In the genomic region with DNA sequence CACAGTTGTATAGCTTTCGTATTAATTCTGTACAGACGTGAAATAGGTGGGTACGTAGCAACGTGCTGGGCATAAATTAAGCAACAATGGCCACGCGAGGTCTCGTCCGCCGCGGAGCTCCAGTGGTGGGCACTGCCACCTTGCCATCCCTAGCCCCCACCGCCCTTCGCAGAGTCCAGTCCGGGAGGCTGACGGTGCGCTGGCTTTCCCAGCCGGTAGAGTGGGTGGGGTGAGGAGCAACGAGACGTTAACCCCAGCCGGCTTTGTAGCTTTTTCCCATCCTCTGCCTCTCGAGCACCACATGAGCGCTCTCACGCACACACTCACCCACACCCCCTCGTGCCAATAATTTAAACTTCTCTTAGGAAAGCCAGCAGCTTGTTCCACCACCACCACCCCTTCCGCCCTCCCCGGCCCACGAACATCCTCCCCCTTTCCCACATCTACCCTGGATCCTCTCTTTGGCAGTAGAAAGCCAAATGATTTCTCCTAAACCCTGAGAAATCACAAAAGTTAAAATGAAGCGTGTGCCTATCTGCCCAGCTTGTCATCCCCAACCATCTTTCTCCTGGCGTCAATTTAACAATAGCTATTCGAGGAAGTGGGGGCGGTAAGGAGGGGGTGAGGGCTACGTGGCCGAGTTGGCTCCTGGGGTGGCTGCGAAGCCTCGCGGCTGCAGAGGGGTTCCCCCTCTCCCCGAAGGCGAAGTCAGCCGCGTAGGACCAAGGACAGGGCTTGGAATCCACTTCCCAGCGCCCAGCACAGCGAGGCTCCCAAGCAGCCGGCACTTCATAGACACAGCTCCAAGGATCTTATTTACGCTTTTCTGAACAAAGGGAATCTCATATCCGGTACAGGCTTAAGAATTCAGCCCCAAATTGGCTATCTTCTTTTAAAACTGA, we compare ENCODE assay signal across 11 cellular contexts. TPM values are rescaled to one million over a fixed set of nuclear protein-coding genes. Genes with fewer than 3 reads are reported as not detected.
DNase-seq lines count a peak whose midpoint lies in the region; ATAC-seq and TF ChIP-seq lines count a peak whose summit lies in the region.
"Had no signal": no experiment of that assay in that cellular context is flagged by ENCODE, and none has a peak within 500 bp of the region (broad histone marks: within the 10 kb centered on the region; RNA-seq: fewer than 3 reads in every experiment).

No MANE protein-coding gene starts in this region.

- H3K4me3 ChIP-seq in AG10803 (ENCODE audit: low read length): no peak overlapping the region; the same call in 1 of the 2 replicates
- H3K4me3 ChIP-seq in epithelial cell of esophagus (ENCODE audit: low read length): peak overlapping the region; percentile 72
- H3K4me3 ChIP-seq in neural cell (ENCODE audit: low read length): peak overlapping the region; percentile 90

- peaks cover 33% of the 10 kb centered on the region for H3K27me3 ChIP-seq in neural cell (ENCODE audit: insufficient read depth, low read depth, low read length)

- H3K9ac ChIP-seq in neural cell (ENCODE audit: low read length): peak overlapping the region; percentile 64

- H3K9me3 ChIP-seq in neural cell (ENCODE audit: low read length): no peaks in the 10 kb centered on the region

- no peak overlapping the region for H2AFZ ChIP-seq in neural cell (ENCODE audit: low read depth, low read length)

- peak overlapping the region; percentile 23 for H3K27ac ChIP-seq in neural cell (ENCODE audit: low read length)

- ATAC-seq in stimulated activated naive CD8-positive, alpha-beta T cell treated with anti-CD3 and anti-CD28 coated beads, Interleukin-15, amount 100 ng/mL, for 72 hours: no peak
- ATAC-seq: left colon had no signal

- no peak overlapping the region for H3K4me3 Mint-ChIP-seq in stimulated activated naive CD8-positive, alpha-beta T cell treated with anti-CD3 and anti-CD28 coated beads, Interleukin-15, amount 100 ng/mL, for 72 hours

- no peak for TF ChIP-seq CTCF in AG10803 (conservative IDR thresholded peaks at IDR 0.05; ENCODE audit: low read length)
- TF ChIP-seq CTCF in epithelial cell of esophagus (IDR thresholded peaks at IDR 0.05; ENCODE audit: insufficient read depth, low read depth, low read length, missing control alignments): no peak
- TF ChIP-seq CTCF in neural cell (IDR thresholded peaks at IDR 0.05; ENCODE audit: poor library complexity, severe bottlenecking): no peak

- no peaks in the 10 kb centered on the region for H3F3A ChIP-seq in neural cell (ENCODE audit: insufficient read depth, low read length, poor library complexity, severe bottlenecking)

- no peak overlapping the region for H3K27ac Mint-ChIP-seq in stimulated activated naive CD8-positive, alpha-beta T cell treated with anti-CD3 and anti-CD28 coated beads, Interleukin-15, amount 100 ng/mL, for 72 hours

- peaks cover 47% of the 10 kb centered on the region for H3K79me2 ChIP-seq in neural cell (replicated peaks; ENCODE audit: insufficient read depth, low read length)

- H3K9me3 Mint-ChIP-seq in stimulated activated naive CD8-positive, alpha-beta T cell treated with anti-CD3 and anti-CD28 coated beads, Interleukin-15, amount 100 ng/mL, for 72 hours: peaks cover 0 to 5% of the 10 kb centered on the region in 2 donors

- TF ChIP-seq RAD21 in neural cell (conservative IDR thresholded peaks at IDR 0.05): no peak

- TF ChIP-seq EP300 in neural cell (conservative IDR thresholded peaks at IDR 0.05; ENCODE audit: poor library complexity, severe bottlenecking): no peak

- peaks cover 30% of the 10 kb centered on the region for H3K27me3 Mint-ChIP-seq in stimulated activated naive CD8-positive, alpha-beta T cell treated with anti-CD3 and anti-CD28 coated beads, Interleukin-15, amount 100 ng/mL, for 72 hours

- H4K20me1 ChIP-seq in neural cell (ENCODE audit: insufficient read depth): peaks cover 15% of the 10 kb centered on the region

- H3K9me2 ChIP-seq in neural cell (ENCODE audit: insufficient read depth, low read length): no peaks in the 10 kb centered on the region

- H3K4me1 Mint-ChIP-seq in stimulated activated naive CD8-positive, alpha-beta T cell treated with anti-CD3 and anti-CD28 coated beads, Interleukin-15, amount 100 ng/mL, for 72 hours: no peaks in the 10 kb centered on the region

- DNase-seq in AG10803 (ENCODE audit: low read depth) (peak; percentile 2), NCI-H446 treated with DMSO at 0.1 percent for 48 hours (lab: John Stamatoyannopoulos, UW) (peak; percentile 43), epithelial cell of esophagus (ENCODE audit: low read depth) (peak; percentile 69), GF-D8 (lab: John Stamatoyannopoulos, UW) (no peak), NCI-H1092 (lab: John Stamatoyannopoulos, UW) (no peak)
- no peak for DNase-seq in stimulated activated naive CD8-positive, alpha-beta T cell treated with anti-CD3 and anti-CD28 coated beads, Interleukin-15, amount 100 ng/mL, for 72 hours
- DNase-seq in stimulated activated CD4-positive, alpha-beta T cell treated with anti-CD3 and anti-CD28 coated beads, Interleukin-4, amount 100 ng/mL, for 1 hour: no peak
- DNase-seq: activated CD4-positive, CD25-positive, alpha-beta regulatory T cell treated with anti-CD3 and anti-CD28 coated beads, Interleukin-2, amount 50 U/mL, for 72 hours; NCI-H187 treated with DMSO at 0.1 percent for 48 hours had no signal

- peak overlapping the region; percentile 92 for H3K4me2 ChIP-seq in neural cell (ENCODE audit: low read length)

- no peaks in the 10 kb centered on the region for H3K36me3 ChIP-seq in neural cell (ENCODE audit: insufficient read depth, low read length)

TF ChIP-seq in neural cell, 6 proteins besides CTCF, POLR2A, EP300 and RAD21:
- TF ChIP-seq TAF1 (IDR thresholded peaks at IDR 0.05; ENCODE audit: low read depth): peak; percentile 28
- no peak for TF ChIP-seq EZH2 (IDR thresholded peaks at IDR 0.05; ENCODE audit: borderline replicate concordance, insufficient read depth, low read length, poor library complexity, severe bottlenecking)
- TF ChIP-seq POLR2AphosphoS5 (IDR thresholded peaks at IDR 0.05): no peak

RNA-seq across cellular contexts. Expression of a gene that starts 1.5 kb away (rescaled TPM):
- 80.8 and 106 TPM in 2 replicates for polyA plus RNA-seq in neural cell
- 215 and 230 TPM in 2 replicates for polyA minus RNA-seq in neural cell

Comparison
In these comparisons a context has a peak if more than half of its experiments do, and no peak if none do; other contexts are left out.
1. DNase-seq: peak in AG10803 (single experiment), NCI-H446 treated with DMSO at 0.1 percent for 48 hours (single experiment) and epithelial cell of esophagus (single experiment); none in GF-D8 (single experiment), stimulated activated naive CD8-positive, alpha-beta T cell treated with anti-CD3 and anti-CD28 coated beads, Interleukin-15, amount 100 ng/mL, for 72 hours (0 of 2), NCI-H1092 (single experiment) and stimulated activated CD4-positive, alpha-beta T cell treated with anti-CD3 and anti-CD28 coated beads, Interleukin-4, amount 100 ng/mL, for 1 hour (single experiment).